ENCODE assay signal across 8 cellular contexts in the genomic region with DNA sequence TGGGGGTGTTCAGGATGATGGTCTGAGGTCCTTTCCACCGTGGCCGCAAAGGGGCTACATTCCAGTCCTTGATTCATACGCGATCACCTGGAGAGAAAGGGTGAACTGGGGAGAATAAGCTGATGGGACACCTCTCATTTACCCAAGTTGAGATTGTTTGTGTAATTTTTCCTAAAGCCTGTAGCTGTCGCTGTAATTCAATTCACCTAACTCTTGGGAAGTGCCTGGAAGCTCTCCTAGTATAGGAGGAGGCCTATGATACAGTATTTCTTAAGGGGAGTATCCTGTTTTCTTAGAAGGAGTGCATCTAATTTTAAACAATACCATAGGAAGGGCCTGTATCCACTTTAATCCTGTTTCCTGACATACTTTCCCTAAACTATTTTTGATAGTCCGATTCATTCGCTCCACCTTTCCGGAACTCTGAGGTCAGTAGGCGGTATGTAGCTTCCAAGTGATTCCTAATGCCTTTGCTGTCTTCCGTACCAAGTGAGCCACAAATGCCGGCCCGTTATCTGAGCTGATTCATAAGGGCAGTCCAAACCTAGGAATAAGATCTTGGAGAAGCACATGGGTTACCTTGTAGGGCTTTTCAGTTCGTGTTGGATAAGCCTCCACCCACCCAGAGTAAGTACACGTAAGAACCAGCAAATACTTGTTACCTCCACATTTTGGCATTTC.
DNase-seq lines count a peak whose midpoint lies in the region; FAIRE-seq and TF ChIP-seq lines count a peak whose summit lies in the region.
"Not testable (repeated sequence)": the region's sequence is repeated elsewhere in the genome, so short reads cannot be mapped to it uniquely, and the experiment has no call there.

No MANE protein-coding gene starts in this region.

- POLR2A ChIA-PET in AG04450 (lab: Yijun Ruan, JAX): not testable (repeated sequence)

- not testable (repeated sequence) for FAIRE-seq in small intestine (lab: Jason Lieb, UNC)

- CTCF ChIA-PET in AG04450 (lab: Charles Lee): interaction anchor here (0.6 to 1.6 kb wide), 6 partner anchors 12 to 74 kb away, joined by 3 to 18 read pairs (median 4); no protein-coding TSS in a partner anchor

- in situ Hi-C loops in astrocyte of the spinal cord (cut with HindIII; ENCODE audit: low sequenced_read_pairs): not testable (repeated sequence)

- not testable (repeated sequence) for H3K4me1 ChIP-seq in small intestine (ENCODE audit: control insufficient read depth in 2 of 2, insufficient read depth in 1 of 2, low read depth in 1 of 2, low read length in 1 of 2)

- H3K27me3 ChIP-seq in AG04450 (ENCODE audit: control insufficient read depth, insufficient read depth, low read length); GM06990 (replicated peaks; ENCODE audit: control insufficient read depth, insufficient read depth, low read length); small intestine (ENCODE audit: control insufficient read depth in 2 of 2, insufficient read depth in 2 of 2, low read length in 2 of 2): not testable (repeated sequence)

- WGBS in small intestine, 3 donors: 82 to 88% (median 87%) methylated on average over 14 of the region's 14 CpGs

- not testable (repeated sequence) for H3K4me3 ChIP-seq in AG04450 (ENCODE audit: low read depth, low read length); GM06990 (replicated peaks; ENCODE audit: low read depth, low read length); astrocyte of the spinal cord (ENCODE audit: low read depth, low read length); small intestine (ENCODE audit: low read depth in 1 of 2, low read length in 2 of 2)

- DNase-seq in AG04450 (ENCODE audit: low read depth, low spot score) (peak; percentile 3), M059J (ENCODE audit: low read depth) (peak; percentile 47), RKO (ENCODE audit: low spot score) (peak; percentile 38), astrocyte of the spinal cord (ENCODE audit: low read depth, low spot score) (peak; percentile 39), fibroblast of gingiva (ENCODE audit: low read depth) (peak; percentile 46), iPS-NIHi7 (ENCODE audit: extremely low spot score) (peak; percentile 18), small intestine (peak; percentile 28)
- not testable (repeated sequence) for DNase-seq in GM06990 (ENCODE audit: extremely low read depth, insufficient read length)

- H3K9me3 ChIP-seq in AG04450 (ENCODE audit: control insufficient read depth, insufficient read depth, low read length); small intestine (ENCODE audit: control insufficient read depth, low read depth): not testable (repeated sequence)

- H3K27ac ChIP-seq in AG04450 (ENCODE audit: low read depth, low read length); small intestine (ENCODE audit: low read depth in 1 of 2, low read length in 1 of 2): not testable (repeated sequence)

- not testable (repeated sequence) for H3K36me3 ChIP-seq in GM06990 (ENCODE audit: control insufficient read depth, insufficient read depth, low read length); small intestine (ENCODE audit: control insufficient read depth in 2 of 2, insufficient read depth in 2 of 2, low read length in 2 of 2)

- TF ChIP-seq CTCF in AG04450 (IDR thresholded peaks at IDR 0.05; ENCODE audit: low read depth, low read length): peak; percentile 47
- TF ChIP-seq CTCF in GM06990 (IDR thresholded peaks at IDR 0.05; ENCODE audit: insufficient read depth, low read length, poor library complexity, severe bottlenecking): peak; percentile 16
- peak; percentile 24 for TF ChIP-seq CTCF in astrocyte of the spinal cord (IDR thresholded peaks at IDR 0.05; ENCODE audit: low read depth, low read length)
